ENCODE assay signal across 1 cellular context in genomic region chr16:2752850-2753522, GRCh38.
TF ChIP-seq lines count a peak whose summit lies in the region.

No MANE protein-coding gene starts in this region.

TF ChIP-seq in K562, 482 proteins besides CTCF, POLR2A, EP300 and RAD21 (continued from another document and continues in another):
- peak; percentile 95 for TF ChIP-seq MGA (IDR thresholded peaks at IDR 0.05)
- no peak for TF ChIP-seq ATF1 (CRISPR knock-in tag; IDR thresholded peaks at IDR 0.05)
- no peak for TF ChIP-seq ATF1 (tag; IDR thresholded peaks at IDR 0.05)
- TF ChIP-seq POLR3G (IDR thresholded peaks at IDR 0.05; ENCODE audit: extremely low read depth, insufficient read length, insufficient replicate concordance): no peak
- TF ChIP-seq ZNF609 (CRISPR knock-in tag; IDR thresholded peaks at IDR 0.05; ENCODE audit: borderline replicate concordance): no peak
- TF ChIP-seq SNRNP70 (optimal IDR thresholded peaks at IDR 0.05; ENCODE audit: low read depth, low read length): no peak
- peak; percentile 35; the same call in 1 of the 2 replicates for TF ChIP-seq MEF2D (tag; conservative IDR thresholded peaks at IDR 0.05; ENCODE audit: low read depth)
- no peak for TF ChIP-seq COPS2 (conservative IDR thresholded peaks at IDR 0.05)
- 0 out of 2 replicates have a peak, but pooled peaks have one; percentile 37 for TF ChIP-seq NFRKB (IDR thresholded peaks at IDR 0.05; ENCODE audit: low read depth)
- no peak for TF ChIP-seq NR1H2 (CRISPR knock-in tag; IDR thresholded peaks at IDR 0.05)
- no peak for TF ChIP-seq HNRNPH1 (optimal IDR thresholded peaks at IDR 0.05; ENCODE audit: low read depth, low read length)
- TF ChIP-seq MEIS2 (IDR thresholded peaks at IDR 0.05; ENCODE audit: partially characterized antibody): no peak
- 0 out of 2 replicates have a peak, but pooled peaks have one; percentile 29 for TF ChIP-seq TGIF2 (CRISPR knock-in tag; IDR thresholded peaks at IDR 0.05)
- no peak for TF ChIP-seq CHD4 (IDR thresholded peaks at IDR 0.05; ENCODE audit: insufficient read depth, insufficient replicate concordance, low read depth, low read length, poor library complexity, severe bottlenecking)
- TF ChIP-seq REST (CRISPR knock-in tag; IDR thresholded peaks at IDR 0.05; ENCODE audit: low read depth): no peak
- TF ChIP-seq, protein P1, sequence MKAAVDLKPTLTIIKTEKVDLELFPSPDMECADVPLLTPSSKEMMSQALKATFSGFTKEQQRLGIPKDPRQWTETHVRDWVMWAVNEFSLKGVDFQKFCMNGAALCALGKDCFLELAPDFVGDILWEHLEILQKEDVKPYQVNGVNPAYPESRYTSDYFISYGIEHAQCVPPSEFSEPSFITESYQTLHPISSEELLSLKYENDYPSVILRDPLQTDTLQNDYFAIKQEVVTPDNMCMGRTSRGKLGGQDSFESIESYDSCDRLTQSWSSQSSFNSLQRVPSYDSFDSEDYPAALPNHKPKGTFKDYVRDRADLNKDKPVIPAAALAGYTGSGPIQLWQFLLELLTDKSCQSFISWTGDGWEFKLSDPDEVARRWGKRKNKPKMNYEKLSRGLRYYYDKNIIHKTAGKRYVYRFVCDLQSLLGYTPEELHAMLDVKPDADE (conservative IDR thresholded peaks at IDR 0.05; ENCODE audit: control insufficient read depth, low read depth, low read length): no peak; the same call in 1 of the 2 replicates
- TF ChIP-seq ZNF699 (CRISPR knock-in tag; IDR thresholded peaks at IDR 0.05; ENCODE audit: insufficient replicate concordance): no peak
- peak; percentile 66; the same call in 1 of the 2 replicates for TF ChIP-seq GABPB1 (CRISPR knock-in tag; IDR thresholded peaks at IDR 0.05)
- TF ChIP-seq BRF1 (IDR thresholded peaks at IDR 0.05; ENCODE audit: borderline replicate concordance, extremely low read depth, insufficient read length): no peak
- TF ChIP-seq, protein P2, sequence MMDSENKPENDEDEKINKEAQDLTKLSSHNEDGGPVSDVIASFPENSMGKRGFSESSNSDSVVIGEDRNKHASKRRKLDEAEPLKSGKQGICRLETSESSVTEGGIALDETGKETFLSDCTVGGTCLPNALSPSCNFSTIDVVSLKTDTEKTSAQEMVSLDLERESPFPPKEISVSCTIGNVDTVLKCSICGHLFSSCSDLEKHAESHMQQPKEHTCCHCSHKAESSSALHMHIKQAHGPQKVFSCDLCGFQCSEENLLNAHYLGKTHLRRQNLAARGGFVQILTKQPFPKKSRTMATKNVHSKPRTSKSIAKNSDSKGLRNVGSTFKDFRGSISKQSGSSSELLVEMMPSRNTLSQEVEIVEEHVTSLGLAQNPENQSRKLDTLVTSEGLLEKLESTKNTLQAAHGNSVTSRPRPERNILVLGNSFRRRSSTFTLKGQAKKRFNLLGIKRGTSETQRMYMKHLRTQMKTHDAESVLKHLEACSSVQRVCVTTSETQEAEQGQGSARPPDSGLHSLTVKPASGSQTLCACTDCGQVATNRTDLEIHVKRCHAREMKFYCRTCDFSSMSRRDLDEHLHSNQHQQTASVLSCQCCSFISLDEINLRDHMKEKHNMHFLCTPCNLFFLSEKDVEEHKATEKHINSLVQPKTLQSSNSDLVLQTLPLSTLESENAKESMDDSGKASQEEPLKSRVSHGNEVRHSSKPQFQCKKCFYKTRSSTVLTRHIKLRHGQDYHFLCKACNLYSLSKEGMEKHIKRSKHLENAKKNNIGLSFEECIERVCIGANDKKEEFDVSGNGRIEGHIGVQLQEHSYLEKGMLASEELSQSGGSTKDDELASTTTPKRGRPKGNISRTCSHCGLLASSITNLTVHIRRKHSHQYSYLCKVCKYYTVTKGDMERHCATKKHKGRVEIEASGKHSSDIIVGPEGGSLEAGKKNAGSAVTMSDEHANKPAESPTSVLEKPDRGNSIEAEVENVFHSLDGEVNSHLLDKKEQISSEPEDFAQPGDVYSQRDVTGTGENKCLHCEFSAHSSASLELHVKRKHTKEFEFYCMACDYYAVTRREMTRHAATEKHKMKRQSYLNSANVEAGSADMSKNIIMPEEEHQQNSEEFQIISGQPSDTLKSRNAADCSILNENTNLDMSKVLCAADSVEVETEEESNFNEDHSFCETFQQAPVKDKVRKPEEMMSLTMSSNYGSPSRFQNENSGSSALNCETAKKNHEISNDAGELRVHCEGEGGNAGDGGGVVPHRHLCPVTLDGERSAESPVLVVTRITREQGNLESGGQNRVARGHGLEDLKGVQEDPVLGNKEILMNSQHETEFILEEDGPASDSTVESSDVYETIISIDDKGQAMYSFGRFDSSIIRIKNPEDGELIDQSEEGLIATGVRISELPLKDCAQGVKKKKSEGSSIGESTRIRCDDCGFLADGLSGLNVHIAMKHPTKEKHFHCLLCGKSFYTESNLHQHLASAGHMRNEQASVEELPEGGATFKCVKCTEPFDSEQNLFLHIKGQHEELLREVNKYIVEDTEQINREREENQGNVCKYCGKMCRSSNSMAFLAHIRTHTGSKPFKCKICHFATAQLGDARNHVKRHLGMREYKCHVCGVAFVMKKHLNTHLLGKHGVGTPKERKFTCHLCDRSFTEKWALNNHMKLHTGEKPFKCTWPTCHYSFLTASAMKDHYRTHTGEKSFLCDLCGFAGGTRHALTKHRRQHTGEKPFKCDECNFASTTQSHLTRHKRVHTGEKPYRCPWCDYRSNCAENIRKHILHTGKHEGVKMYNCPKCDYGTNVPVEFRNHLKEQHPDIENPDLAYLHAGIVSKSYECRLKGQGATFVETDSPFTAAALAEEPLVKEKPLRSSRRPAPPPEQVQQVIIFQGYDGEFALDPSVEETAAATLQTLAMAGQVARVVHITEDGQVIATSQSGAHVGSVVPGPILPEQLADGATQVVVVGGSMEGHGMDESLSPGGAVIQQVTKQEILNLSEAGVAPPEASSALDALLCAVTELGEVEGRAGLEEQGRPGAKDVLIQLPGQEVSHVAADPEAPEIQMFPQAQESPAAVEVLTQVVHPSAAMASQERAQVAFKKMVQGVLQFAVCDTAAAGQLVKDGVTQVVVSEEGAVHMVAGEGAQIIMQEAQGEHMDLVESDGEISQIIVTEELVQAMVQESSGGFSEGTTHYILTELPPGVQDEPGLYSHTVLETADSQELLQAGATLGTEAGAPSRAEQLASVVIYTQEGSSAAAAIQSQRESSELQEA (IDR thresholded peaks at IDR 0.05; ENCODE audit: low read depth): no peak
